24 cellular contexts compared by ENCODE assay signal in the genomic region with DNA sequence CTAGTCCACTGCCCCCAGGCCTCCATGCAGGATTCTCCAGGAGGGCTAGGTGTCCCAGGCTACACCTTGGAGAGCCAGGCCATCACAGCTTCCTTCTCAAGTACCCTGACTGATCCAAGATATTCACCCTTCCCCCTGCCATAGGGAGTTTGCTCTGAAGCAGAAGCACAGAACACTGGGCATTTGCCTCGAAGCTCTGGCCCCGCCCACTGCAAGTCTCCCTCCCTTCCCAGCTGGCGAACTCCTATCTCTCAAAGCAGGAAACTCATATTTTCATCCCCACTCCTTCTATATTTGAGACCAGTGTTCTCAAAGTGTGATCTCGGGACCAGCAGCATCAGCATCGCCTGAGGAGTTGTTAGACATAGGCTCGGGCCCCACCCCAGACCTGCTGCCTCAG.
DNase-seq lines count a peak whose midpoint lies in the region; ATAC-seq and TF ChIP-seq lines count a peak whose summit lies in the region.
"Had no signal": no experiment of that assay in that cellular context is flagged by ENCODE, and none has a peak within 500 bp of the region (broad histone marks: within the 10 kb centered on the region; RNA-seq: fewer than 3 reads in every experiment).

No MANE protein-coding gene starts in this region.

- H3K36me3 ChIP-seq in stomach, result no peaks in the 10 kb centered on the region
- no peaks in the 10 kb centered on the region for H3K36me3 ChIP-seq in uterus
- H3K36me3 ChIP-seq: left lung, prostate gland, SJCRH30, suprapubic skin had no signal

- intact Hi-C loops in stomach (cut with DNase I; ENCODE audit: low total_unique reads), result no loop called here
- intact Hi-C loops in uterus (cut with DNase I; ENCODE audit: low total_unique reads), result no loop called here

- H3K27ac ChIP-seq in stomach (no peak overlapping the region), uterus (no peak overlapping the region)
- H3K27ac ChIP-seq: 22Rv1, left lung, prostate gland, SJCRH30, suprapubic skin had no signal

- WGBS in stomach, 5 donors, result 34 to 54% (median 44%) methylated on average over 6 of the region's 6 CpGs

- no peaks in the 10 kb centered on the region for H3K27me3 Mint-ChIP-seq in WTC11 (ENCODE audit: low read depth)
- H3K27me3 Mint-ChIP-seq: activated CD4-positive, alpha-beta T cell treated with anti-CD3 and anti-CD28 coated beads, Interleukin-2, amount 10 ng/mL, durations not matched to agents 24 days and 14 days; activated CD8-positive, alpha-beta memory T cell treated with anti-CD3 and anti-CD28 coated beads, Interleukin-2, amount 10 ng/mL, durations not matched to agents 7 days and 5 days had no signal

- DNase-seq in NCI-H82 (lab: John Stamatoyannopoulos, UW) (peak; percentile 3), NCI-H82 treated with DMSO at 0.1 percent for 48 hours (lab: John Stamatoyannopoulos, UW; ENCODE audit: unreplicated experiment) (no peak), WTC11 (ENCODE audit: low spot score) (no peak), fibroblast of villous mesenchyme (ENCODE audit: low read depth) (peak; percentile 25), stomach (peak; percentile 31), uterus (no peak), NOMO-1 treated with dmso at 0.1 percent for 144 hours (lab: John Stamatoyannopoulos, UW; ENCODE audit: unreplicated experiment) (no peak)
- DNase-seq: activated CD4-positive, alpha-beta T cell treated with anti-CD3 and anti-CD28 coated beads, Interleukin-2, amount 10 ng/mL, durations not matched to agents 24 days and 14 days; activated CD8-positive, alpha-beta memory T cell treated with anti-CD3 and anti-CD28 coated beads, Interleukin-2, amount 10 ng/mL, durations not matched to agents 7 days and 5 days; cerebellar nuclear complex; DMS79; left lung; NCI-H1092 treated with DMSO at 0.1 percent for 48 hours; NCI-H1930; NCI-H345; NCI-H774; PC-3; T-helper 1 cell had no signal

- TF ChIP-seq EP300 in stomach (IDR thresholded peaks at IDR 0.05), result no peak

- no peak overlapping the region for H3K4me3 ChIP-seq in fibroblast of villous mesenchyme (ENCODE audit: low read depth, low read length)
- no peak overlapping the region for H3K4me3 ChIP-seq in stomach
- H3K4me3 ChIP-seq in uterus, result no peak overlapping the region
- H3K4me3 ChIP-seq: left lung, prostate gland, SJCRH30, suprapubic skin had no signal

- peaks cover 36% of the 10 kb centered on the region for H3K9me3 Mint-ChIP-seq in WTC11
- H3K9me3 Mint-ChIP-seq: activated naive CD4-positive, alpha-beta T cell treated with anti-CD3 and anti-CD28 coated beads, Interleukin-2, amount 50 U/mL, for 24 hours had no signal

- peaks cover 34% of the 10 kb centered on the region for H3K36me3 Mint-ChIP-seq in WTC11
- H3K36me3 Mint-ChIP-seq: activated CD8-positive, alpha-beta memory T cell treated with anti-CD3 and anti-CD28 coated beads, Interleukin-2, amount 10 ng/mL, durations not matched to agents 7 days and 5 days had no signal

- POLR2A ChIA-PET in WTC11 (lab: Charles Lee), result no interaction called here

- H3K4me1 ChIP-seq in stomach (peaks cover 0 to 9% (median 0%) of the 10 kb centered on the region in 4 donors), uterus (no peaks in the 10 kb centered on the region)
- H3K4me1 ChIP-seq: left lung, prostate gland, SJCRH30 had no signal

- peaks cover 12% of the 10 kb centered on the region for H3K4me1 Mint-ChIP-seq in WTC11

- H3K4me3 Mint-ChIP-seq in WTC11, result no peak overlapping the region
- H3K4me3 Mint-ChIP-seq: activated CD4-positive, alpha-beta T cell treated with anti-CD3 and anti-CD28 coated beads, Interleukin-2, amount 10 ng/mL, durations not matched to agents 24 days and 14 days; activated CD8-positive, alpha-beta memory T cell treated with anti-CD3 and anti-CD28 coated beads, Interleukin-2, amount 10 ng/mL, durations not matched to agents 7 days and 5 days; activated naive CD4-positive, alpha-beta T cell treated with anti-CD3 and anti-CD28 coated beads, Interleukin-2, amount 50 U/mL, for 24 hours had no signal

- H3K27me3 ChIP-seq in stomach (no peaks in the 10 kb centered on the region), uterus (no peaks in the 10 kb centered on the region)
- H3K27me3 ChIP-seq: left lung, SJCRH30, suprapubic skin had no signal

- TF ChIP-seq POLR2A in stomach (IDR thresholded peaks at IDR 0.05), result no peak
- TF ChIP-seq POLR2A in uterus (IDR thresholded peaks at IDR 0.05), result no peak

- no peak for TF ChIP-seq CTCF in WTC11 (IDR thresholded peaks at IDR 0.05)
- no peak for TF ChIP-seq CTCF in fibroblast of villous mesenchyme (IDR thresholded peaks at IDR 0.05; ENCODE audit: insufficient read depth, low read depth, low read length)
- no peak for TF ChIP-seq CTCF in stomach (IDR thresholded peaks at IDR 0.05)
- TF ChIP-seq CTCF in uterus (IDR thresholded peaks at IDR 0.05), result no peak

- ATAC-seq in WTC11 (peak; percentile 70), HG03521 (IDR thresholded peaks at IDR 0.05; ENCODE audit: unreplicated experiment) (no peak)
- ATAC-seq: activated CD8-positive, alpha-beta memory T cell treated with anti-CD3 and anti-CD28 coated beads, Interleukin-2, amount 10 ng/mL, durations not matched to agents 7 days and 5 days; left lung; PC-3 had no signal

- CTCF ChIA-PET in WTC11 (lab: Charles Lee), result no interaction called here

- H3K27ac Mint-ChIP-seq in WTC11, result no peak overlapping the region
- H3K27ac Mint-ChIP-seq: activated CD4-positive, alpha-beta T cell treated with anti-CD3 and anti-CD28 coated beads, Interleukin-2, amount 10 ng/mL, durations not matched to agents 24 days and 14 days; activated CD8-positive, alpha-beta memory T cell treated with anti-CD3 and anti-CD28 coated beads, Interleukin-2, amount 10 ng/mL, durations not matched to agents 7 days and 5 days; activated naive CD4-positive, alpha-beta T cell treated with anti-CD3 and anti-CD28 coated beads, Interleukin-2, amount 50 U/mL, for 24 hours had no signal

- peaks cover 0 to 23% (median 14%) of the 10 kb centered on the region in 4 donors for H3K9me3 ChIP-seq in stomach
- no peaks in the 10 kb centered on the region for H3K9me3 ChIP-seq in uterus
- H3K9me3 ChIP-seq: prostate gland, SJCRH30, suprapubic skin had no signal

TF ChIP-seq in WTC11, 78 proteins besides CTCF, POLR2A, EP300 and RAD21 (continues in another document):
- TF ChIP-seq, protein P1, sequence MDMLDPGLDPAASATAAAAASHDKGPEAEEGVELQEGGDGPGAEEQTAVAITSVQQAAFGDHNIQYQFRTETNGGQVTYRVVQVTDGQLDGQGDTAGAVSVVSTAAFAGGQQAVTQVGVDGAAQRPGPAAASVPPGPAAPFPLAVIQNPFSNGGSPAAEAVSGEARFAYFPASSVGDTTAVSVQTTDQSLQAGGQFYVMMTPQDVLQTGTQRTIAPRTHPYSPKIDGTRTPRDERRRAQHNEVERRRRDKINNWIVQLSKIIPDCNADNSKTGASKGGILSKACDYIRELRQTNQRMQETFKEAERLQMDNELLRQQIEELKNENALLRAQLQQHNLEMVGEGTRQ (CRISPR knock-in tag; IDR thresholded peaks at IDR 0.05), result no peak
- TF ChIP-seq SMAD3 (CRISPR knock-in tag; IDR thresholded peaks at IDR 0.05; ENCODE audit: borderline replicate concordance), result no peak
- TF ChIP-seq ZNF138 (CRISPR knock-in tag; conservative IDR thresholded peaks at IDR 0.05), result no peak
- no peak for TF ChIP-seq SP1 (CRISPR knock-in tag; conservative IDR thresholded peaks at IDR 0.05)
- TF ChIP-seq JUN (CRISPR knock-in tag; IDR thresholded peaks at IDR 0.05), result no peak
- no peak for TF ChIP-seq FOXJ3 (CRISPR knock-in tag; IDR thresholded peaks at IDR 0.05; ENCODE audit: borderline replicate concordance)
- no peak for TF ChIP-seq SOX15 (CRISPR knock-in tag; IDR thresholded peaks at IDR 0.05)
- no peak for TF ChIP-seq EMX1 (CRISPR knock-in tag; IDR thresholded peaks at IDR 0.05)
- TF ChIP-seq, protein P2, sequence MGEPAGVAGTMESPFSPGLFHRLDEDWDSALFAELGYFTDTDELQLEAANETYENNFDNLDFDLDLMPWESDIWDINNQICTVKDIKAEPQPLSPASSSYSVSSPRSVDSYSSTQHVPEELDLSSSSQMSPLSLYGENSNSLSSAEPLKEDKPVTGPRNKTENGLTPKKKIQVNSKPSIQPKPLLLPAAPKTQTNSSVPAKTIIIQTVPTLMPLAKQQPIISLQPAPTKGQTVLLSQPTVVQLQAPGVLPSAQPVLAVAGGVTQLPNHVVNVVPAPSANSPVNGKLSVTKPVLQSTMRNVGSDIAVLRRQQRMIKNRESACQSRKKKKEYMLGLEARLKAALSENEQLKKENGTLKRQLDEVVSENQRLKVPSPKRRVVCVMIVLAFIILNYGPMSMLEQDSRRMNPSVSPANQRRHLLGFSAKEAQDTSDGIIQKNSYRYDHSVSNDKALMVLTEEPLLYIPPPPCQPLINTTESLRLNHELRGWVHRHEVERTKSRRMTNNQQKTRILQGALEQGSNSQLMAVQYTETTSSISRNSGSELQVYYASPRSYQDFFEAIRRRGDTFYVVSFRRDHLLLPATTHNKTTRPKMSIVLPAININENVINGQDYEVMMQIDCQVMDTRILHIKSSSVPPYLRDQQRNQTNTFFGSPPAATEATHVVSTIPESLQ (CRISPR knock-in tag; IDR thresholded peaks at IDR 0.05), result no peak
- TF ChIP-seq, protein P3, sequence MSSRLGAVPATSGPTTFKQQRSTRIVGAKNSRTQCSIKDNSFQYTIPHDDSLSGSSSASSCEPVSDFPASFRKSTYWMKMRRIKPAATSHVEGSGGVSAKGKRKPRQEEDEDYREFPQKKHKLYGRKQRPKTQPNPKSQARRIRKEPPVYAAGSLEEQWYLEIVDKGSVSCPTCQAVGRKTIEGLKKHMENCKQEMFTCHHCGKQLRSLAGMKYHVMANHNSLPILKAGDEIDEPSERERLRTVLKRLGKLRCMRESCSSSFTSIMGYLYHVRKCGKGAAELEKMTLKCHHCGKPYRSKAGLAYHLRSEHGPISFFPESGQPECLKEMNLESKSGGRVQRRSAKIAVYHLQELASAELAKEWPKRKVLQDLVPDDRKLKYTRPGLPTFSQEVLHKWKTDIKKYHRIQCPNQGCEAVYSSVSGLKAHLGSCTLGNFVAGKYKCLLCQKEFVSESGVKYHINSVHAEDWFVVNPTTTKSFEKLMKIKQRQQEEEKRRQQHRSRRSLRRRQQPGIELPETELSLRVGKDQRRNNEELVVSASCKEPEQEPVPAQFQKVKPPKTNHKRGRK (CRISPR knock-in tag; IDR thresholded peaks at IDR 0.05; ENCODE audit: borderline replicate concordance), result no peak

Comparison
In these comparisons a context has a peak if more than half of its experiments do, and no peak if none do; other contexts are left out.
1. DNase-seq: peak in NCI-H82 (single experiment), fibroblast of villous mesenchyme (single experiment) and stomach (single experiment); none in NCI-H82 treated with DMSO at 0.1 percent for 48 hours (single experiment), WTC11 (single experiment), uterus (0 of 2) and NOMO-1 treated with dmso at 0.1 percent for 144 hours (single experiment).